27 cellular contexts compared by ENCODE assay signal in the genomic region with DNA sequence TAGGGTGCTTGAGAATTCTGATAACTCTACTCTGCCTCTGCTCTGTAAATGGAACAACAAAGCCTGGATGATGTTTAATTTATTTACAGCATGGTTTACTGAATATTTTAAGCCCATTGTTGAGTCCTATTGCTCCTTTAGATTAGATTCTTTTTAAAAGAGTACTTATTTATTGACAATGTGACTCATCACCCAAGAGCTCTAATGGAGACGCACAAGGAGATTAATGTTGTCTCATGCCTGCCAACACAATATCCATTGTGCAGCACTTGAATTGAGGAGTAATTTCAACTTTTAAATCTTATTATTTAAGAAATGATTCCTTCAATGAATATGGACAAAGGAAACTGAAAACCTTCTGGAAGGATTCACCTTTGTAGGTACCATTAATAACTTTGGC.
"Had no signal": no experiment of that assay in that cellular context is flagged by ENCODE, and none has a peak within 500 bp of the region (broad histone marks: within the 10 kb centered on the region; RNA-seq: fewer than 3 reads in every experiment).

No MANE protein-coding gene starts in this region.

- H3K9me3 Mint-ChIP-seq: stimulated activated memory B cell treated with anti-CD40 and anti-IgM and Interleukin-4, amounts not matched to agents 10 μg/mL and 1 μg/mL and 100 μg/mL, for 72 hours had no signal

- H3K36me3 Mint-ChIP-seq: mesothelial cell of epicardium; naive B cell; natural killer cell treated with Interleukin-12 subunit alpha and Interleukin-12 subunit beta and Interleukin-15 and Interleukin-18, amount 100 ng/mL, for 72 hours; stimulated activated memory B cell treated with anti-CD40 and anti-IgM and Interleukin-4, amounts not matched to agents 10 μg/mL and 1 μg/mL and 100 μg/mL, for 72 hours; type B pancreatic cell had no signal

- H3K4me3 Mint-ChIP-seq: mesothelial cell of epicardium; naive B cell; natural killer cell treated with Interleukin-12 subunit alpha and Interleukin-12 subunit beta and Interleukin-15 and Interleukin-18, amount 100 ng/mL, for 72 hours; neural crest cell; stimulated activated memory B cell treated with anti-CD40 and anti-IgM and Interleukin-4, amounts not matched to agents 10 μg/mL and 1 μg/mL and 100 μg/mL, for 72 hours; type B pancreatic cell had no signal

- ATAC-seq: gastrocnemius medialis; left cardiac atrium; left lung; mucosa of descending colon; natural killer cell treated with Interleukin-12 subunit alpha and Interleukin-12 subunit beta and Interleukin-15 and Interleukin-18, amount 100 ng/mL, for 72 hours; right cardiac atrium; stimulated activated memory B cell treated with anti-CD40 and anti-IgM and Interleukin-4, amounts not matched to agents 10 μg/mL and 1 μg/mL and 100 μg/mL, for 72 hours; stimulated activated naive CD8-positive, alpha-beta T cell treated with anti-CD3 and anti-CD28 coated beads, Interleukin-15, Interleukin-2, amounts not matched to agents 100 U/mL and 50 U/mL, for 24 hours had no signal

- DNase-seq: dermis blood vessel endothelial cell; effector memory CD4-positive, alpha-beta T cell; erythroblast; esophagus squamous epithelium; gastrocnemius medialis; head of caudate nucleus; left cardiac atrium; left lung; mesenchymal stem cell; mucosa of descending colon; naive B cell; right cardiac atrium; sigmoid colon; stimulated activated CD4-positive, alpha-beta T cell treated with anti-CD3 and anti-CD28 coated beads, Interleukin-2, amount 100 ng/mL, for 24 hours; stimulated activated CD4-positive, alpha-beta T cell treated with anti-CD3 and anti-CD28 coated beads, Interleukin-4, amount 100 ng/mL, for 4 hours; stimulated activated naive CD8-positive, alpha-beta T cell treated with anti-CD3 and anti-CD28 coated beads, Interleukin-15, Interleukin-2, amounts not matched to agents 100 U/mL and 50 U/mL, for 24 hours; substantia nigra; testis; tibial artery had no signal

- H3K27ac Mint-ChIP-seq: mesothelial cell of epicardium; naive B cell; natural killer cell treated with Interleukin-12 subunit alpha and Interleukin-12 subunit beta and Interleukin-15 and Interleukin-18, amount 100 ng/mL, for 72 hours; progenitor cell of endocrine pancreas; stimulated activated memory B cell treated with anti-CD40 and anti-IgM and Interleukin-4, amounts not matched to agents 10 μg/mL and 1 μg/mL and 100 μg/mL, for 72 hours; type B pancreatic cell had no signal

- H3K4me3 ChIP-seq: coronary artery, esophagus squamous epithelium, gastrocnemius medialis, hepatocyte, left lung, mucosa of descending colon, sigmoid colon, testis, tibial artery had no signal

- H3K4me1 Mint-ChIP-seq: naive B cell; neural crest cell; stimulated activated memory B cell treated with anti-CD40 and anti-IgM and Interleukin-4, amounts not matched to agents 10 μg/mL and 1 μg/mL and 100 μg/mL, for 72 hours had no signal

- H3K27me3 Mint-ChIP-seq: naive B cell; natural killer cell treated with Interleukin-12 subunit alpha and Interleukin-12 subunit beta and Interleukin-15 and Interleukin-18, amount 100 ng/mL, for 72 hours; progenitor cell of endocrine pancreas; stimulated activated memory B cell treated with anti-CD40 and anti-IgM and Interleukin-4, amounts not matched to agents 10 μg/mL and 1 μg/mL and 100 μg/mL, for 72 hours; type B pancreatic cell had no signal
